Comparison of ENCODE assay signal across 8 cellular contexts in genomic region chr22:27726726-27727449, GRCh38.
DNase-seq lines count a peak whose midpoint lies in the region; ATAC-seq and TF ChIP-seq lines count a peak whose summit lies in the region.

No MANE protein-coding gene starts in this region.

- TF ChIP-seq POLR2A in gastrocnemius medialis (IDR thresholded peaks at IDR 0.05), result no peak

- no peaks in the 10 kb centered on the region for H3K27me3 ChIP-seq in gastrocnemius medialis

- ATAC-seq in Right ventricle myocardium superior (ENCODE audit: poor library complexity) (peak; percentile 89), gastrocnemius medialis (peak; percentile 16 to 50), GM19467 (IDR thresholded peaks at IDR 0.05; ENCODE audit: unreplicated experiment) (no peak), GM18870 (IDR thresholded peaks at IDR 0.05; ENCODE audit: unreplicated experiment) (no peak)

- peaks cover 23 to 28% of the 10 kb centered on the region in 2 donors for H3K4me1 ChIP-seq in gastrocnemius medialis

- no peak overlapping the region for H3K4me3 ChIP-seq in gastrocnemius medialis

- in situ Hi-C loops in gastrocnemius medialis (cut with MboI; ENCODE audit: low sequenced_read_pairs in 4 of 4), result loop anchor here in 1 of 4 donors (25.0 kb wide), 1 partner anchor 315 kb away; no protein-coding TSS in a partner anchor

- H3K36me3 ChIP-seq in gastrocnemius medialis, result no peaks in the 10 kb centered on the region

- intact Hi-C loops in Right ventricle myocardium superior (cut with DNase I) (no loop called here), gastrocnemius medialis (cut with DNase I; ENCODE audit: low total_unique reads) (no loop called here)

- H3K9me3 ChIP-seq in gastrocnemius medialis, result no peaks in the 10 kb centered on the region

- peak overlapping the region; percentile 29 to 69 (median 58) for H3K27ac ChIP-seq in gastrocnemius medialis

- TF ChIP-seq CTCF in gastrocnemius medialis (IDR thresholded peaks at IDR 0.05 in 4 of 5, conservative IDR thresholded peaks at IDR 0.05 in 1 of 5), result no peak

- DNase-seq in ELR (ENCODE audit: low read depth), result peak; percentile 72
- peak; percentile 89 for DNase-seq in SW480 (ENCODE audit: low spot score)
- DNase-seq in Right ventricle myocardium superior, result peak; percentile 82
- no peak for DNase-seq in gastrocnemius medialis
- DNase-seq in NCI-H226, result no peak
- DNase-seq in putamen (ENCODE audit: low spot score), result no peak

Comparison
In these comparisons a context has a peak if more than half of its experiments do, and no peak if none do; other contexts are left out.
1. DNase-seq: peak in ELR (single experiment), SW480 (single experiment) and Right ventricle myocardium superior (single experiment); none in gastrocnemius medialis (0 of 2), NCI-H226 (single experiment) and putamen (single experiment).
2. ATAC-seq: peak in Right ventricle myocardium superior (single experiment) and gastrocnemius medialis (2 of 2); none in GM19467 (single experiment) and GM18870 (single experiment).